ENCODE assay signal across 9 cellular contexts in genomic region chr1:45359882-45360513, GRCh38. TPM values are rescaled to one million over a fixed set of nuclear protein-coding genes. Genes with fewer than 3 reads are reported as not detected.
A peak's percentile ranks its signal among the peaks of the same experiment; 100 is the strongest.
DNase-seq lines count a peak whose midpoint lies in the region; ATAC-seq, FAIRE-seq and TF ChIP-seq lines count a peak whose summit lies in the region.
"Had no signal": no experiment of that assay in that cellular context is flagged by ENCODE, and none has a peak within 500 bp of the region (broad histone marks: within the 10 kb centered on the region; RNA-seq: fewer than 3 reads in every experiment).

No MANE protein-coding gene starts in this region.

- H3K4me1 ChIP-seq in right lobe of liver: peaks cover 0 to 22% (median 8%) of the 10 kb centered on the region in 4 donors

- H3K36me3 ChIP-seq in right lobe of liver: no peaks in the 10 kb centered on the region

- H3K9me3 ChIP-seq in right lobe of liver: no peaks in the 10 kb centered on the region

- peak; percentile 72 to 82 (median 74) for ATAC-seq in right lobe of liver

- peak; percentile 66 to 76 (median 68) for TF ChIP-seq CTCF in right lobe of liver (IDR thresholded peaks at IDR 0.05)

- TF ChIP-seq POLR2A in right lobe of liver (IDR thresholded peaks at IDR 0.05): no peak

- DNase-seq in DMS 273 (lab: John Stamatoyannopoulos, UW; ENCODE audit: unreplicated experiment): peak; percentile 78
- no peak for DNase-seq in DMS 273 treated with DMSO at 0.1 percent for 48 hours (lab: John Stamatoyannopoulos, UW)
- peak; percentile 41 for DNase-seq in NCI-H1105 (lab: John Stamatoyannopoulos, UW)
- peak; percentile 41 for DNase-seq in UCSD-AML1 (lab: John Stamatoyannopoulos, UW; ENCODE audit: unreplicated experiment)
- peak in 1 of 3 donors; percentile 42 for DNase-seq in right lobe of liver
- peak in 2 of 3 experiments; percentile 20 to 23 for DNase-seq in stimulated activated CD4-positive, alpha-beta T cell treated with anti-CD3 and anti-CD28 coated beads, TNF-alpha, amount 100 ng/mL, for 4 hours (ENCODE audit: low read depth in 3 of 3)
- DNase-seq in GOT3 (lab: John Stamatoyannopoulos, UW): no peak

- WGBS in right lobe of liver (ENCODE audit: insufficient coverage, low coverage, low lambda C conversion rate, missing lambda C conversion rate): 23% methylated on average over 7 of the region's 7 CpGs

- H3K4me3 ChIP-seq in right lobe of liver: no peak overlapping the region

- H3K27me3 ChIP-seq in right lobe of liver: no peaks in the 10 kb centered on the region

- peak overlapping the region; percentile 48 to 67 (median 59) for H3K27ac ChIP-seq in right lobe of liver

- intact Hi-C loops in right lobe of liver (cut with DNase I): loop anchor here (5.0 to 10.0 kb wide), 3 partner anchors 132 to 205 kb away; partner anchors contain the start of gene TESK2 (in 1 of the 2)

- FAIRE-seq in colon (lab: Jason Lieb, UNC): peak; percentile 18

RNA-seq across cellular contexts. Expression of gene MUTYH, which starts 19.8 kb away (rescaled TPM):
- total RNA-seq in right lobe of liver: 10 to 100 TPM in 2 of 6 experiments, 1 to 10 TPM in 4; 7.2 to 11.9 (median 8.4) TPM

RNA-seq across cellular contexts. Expression of gene TOE1, which starts 20.0 kb away (rescaled TPM):
- 1 to 10 TPM; 3.2 to 7.7 (median 4.4) TPM for total RNA-seq in right lobe of liver

RNA-seq across cellular contexts. Expression of gene HPDL, which starts 33.3 kb away (rescaled TPM):
- total RNA-seq in right lobe of liver: under 1 TPM in 2 of 6 experiments, not detected in 4; 0.25 to 0.56 TPM
- total RNA-seq: mononuclear cell had no signal

Comparison
In these comparisons a context has a peak if more than half of its experiments do, and no peak if none do; other contexts are left out.
1. DNase-seq: peak in DMS 273 (single experiment), NCI-H1105 (single experiment), UCSD-AML1 (single experiment) and stimulated activated CD4-positive, alpha-beta T cell treated with anti-CD3 and anti-CD28 coated beads, TNF-alpha, amount 100 ng/mL, for 4 hours (2 of 3); none in DMS 273 treated with DMSO at 0.1 percent for 48 hours (single experiment) and GOT3 (single experiment).